ENCODE assay signal across 16 cellular contexts in the genomic region with DNA sequence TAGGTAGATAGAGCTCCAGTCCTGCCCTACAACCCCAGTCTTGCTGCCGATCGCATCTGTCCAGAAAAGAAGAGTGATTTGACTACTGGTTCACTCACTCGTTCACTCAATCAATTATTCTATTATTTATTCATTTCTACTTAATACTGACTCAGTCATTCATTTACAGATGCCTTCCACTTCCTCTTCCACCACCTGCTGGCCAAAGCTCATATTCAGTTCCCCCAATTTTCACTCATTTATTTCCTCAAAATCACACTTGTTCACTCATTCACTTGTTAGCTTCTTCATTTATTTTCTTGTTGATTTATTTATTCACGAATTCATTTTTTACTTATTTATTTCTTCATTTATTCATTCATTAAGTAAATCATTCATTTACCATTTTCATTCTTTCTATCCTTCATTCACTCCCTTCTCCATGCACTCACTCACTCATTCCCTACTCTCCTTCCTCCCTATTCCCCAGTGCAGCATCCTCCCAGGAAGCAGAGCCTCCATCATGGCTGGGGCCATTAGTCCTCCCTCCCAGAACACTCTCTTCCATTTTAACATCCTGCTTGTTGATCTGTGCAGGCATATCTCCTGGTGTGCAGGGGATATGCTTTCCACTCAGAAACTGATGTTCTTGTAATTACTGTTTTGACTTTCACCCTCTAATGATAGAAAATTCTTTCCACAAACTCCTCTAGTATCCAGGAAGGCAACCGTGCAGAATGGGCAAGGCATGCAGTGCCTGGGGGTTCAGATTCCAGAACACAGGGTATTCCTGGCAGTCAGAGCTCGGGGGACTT.
DNase-seq lines count a peak whose midpoint lies in the region; ATAC-seq, FAIRE-seq and TF ChIP-seq lines count a peak whose summit lies in the region.
"Had no signal": no experiment of that assay in that cellular context is flagged by ENCODE, and none has a peak within 500 bp of the region (broad histone marks: within the 10 kb centered on the region; RNA-seq: fewer than 3 reads in every experiment).

No MANE protein-coding gene starts in this region.

- CTCF ChIA-PET in K562 (lab: Yijun Ruan, JAX; ENCODE audit: low intra/inter-chr PET ratio) = no interaction called here

- H3K4me3 ChIP-seq in AG09309 (ENCODE audit: control insufficient read depth, low read depth, low read length) (no peak overlapping the region), K562 (no peak overlapping the region)

- intact Hi-C loops in K562 (cut with micrococcal nuclease) = no loop called here

- H3K4me2 ChIP-seq in K562 (ENCODE audit: insufficient read depth, low read length) = no peak overlapping the region

- H3K9ac ChIP-seq in K562 (ENCODE audit: insufficient read depth in 1 of 2, low read depth in 2 of 2, low read length in 2 of 2) = no peak overlapping the region
- H3K9ac ChIP-seq: parathyroid adenoma had no signal

- H4K20me1 ChIP-seq in K562 (replicated peaks; ENCODE audit: control insufficient read depth, insufficient read depth, low read length) = no peaks in the 10 kb centered on the region

- no peak for ATAC-seq in K562
- ATAC-seq: T-helper 17 cell had no signal

- in situ Hi-C loops in GM13977 (cut with MboI; ENCODE audit: low pct_unique_long_range_greater_than_20kb, low sequenced_read_pairs, unreplicated experiment) (no loop called here), K562 (cut with MboI) (no loop called here)

- H3K4me1 ChIP-seq in K562 (replicated peaks in 1 of 2; ENCODE audit: control insufficient read depth in 2 of 2, insufficient read depth in 2 of 2, low read length in 2 of 2) = no peaks in the 10 kb centered on the region
- H3K4me1 ChIP-seq: parathyroid adenoma had no signal

- TF ChIP-seq CTCF in AG09309 (IDR thresholded peaks at IDR 0.05; ENCODE audit: control insufficient read depth, insufficient read depth, low read depth, low read length, missing control alignments) = peak; percentile 16
- peak; percentile 6 for TF ChIP-seq CTCF in GM13977 (IDR thresholded peaks at IDR 0.05; ENCODE audit: extremely low read depth, insufficient read depth, missing control alignments)
- no peak for TF ChIP-seq CTCF in K562 (IDR thresholded peaks at IDR 0.05 in 2 of 3, conservative IDR thresholded peaks at IDR 0.05 in 1 of 3; ENCODE audit: insufficient read depth in 2 of 3, low read depth in 1 of 3, low read length in 3 of 3)

- H3K79me2 ChIP-seq in K562 (ENCODE audit: control insufficient read depth, insufficient read depth, low read length) = no peaks in the 10 kb centered on the region
- H3K79me2 ChIP-seq: parathyroid adenoma had no signal

- H3K9me1 ChIP-seq in K562 (ENCODE audit: control insufficient read depth, insufficient read depth, low read length) = no peaks in the 10 kb centered on the region

- H3K36me3 ChIP-seq in K562 (ENCODE audit: control insufficient read depth, insufficient read depth, low read length) = no peaks in the 10 kb centered on the region

- no peaks in the 10 kb centered on the region for H3K9me3 ChIP-seq in K562 (replicated peaks; ENCODE audit: control insufficient read depth, insufficient read depth, low read depth, low read length)

- TF ChIP-seq RAD21 in K562 (CRISPR knock-in tag; conservative IDR thresholded peaks at IDR 0.05 in 1 of 2, IDR thresholded peaks at IDR 0.05 in 1 of 2) = no peak

- no peak for TF ChIP-seq EP300 in K562 (IDR thresholded peaks at IDR 0.05; ENCODE audit: low read length)

- no peak for FAIRE-seq in K562 (lab: Jason Lieb, UNC)
- FAIRE-seq: RCC 7860 had no signal

- no TSS peak for BruUV-seq in K562 (replicated peaks; lab: Mats Ljungman, UMichigan)

- no peak overlapping the region for H3K27ac ChIP-seq in K562 (ENCODE audit: extremely low read depth, low read depth, low read length)
- H3K27ac ChIP-seq: parathyroid adenoma had no signal

- WGBS in K562 (ENCODE audit: insufficient coverage, low coverage, missing lambda C conversion rate) = 2% methylated on average over 6 of the region's 6 CpGs

- POLR2A ChIA-PET in K562 (lab: Yijun Ruan, JAX) = no interaction called here

- H2AFZ ChIP-seq in K562 (ENCODE audit: low read depth, low read length) = no peak overlapping the region
- H2AFZ ChIP-seq: parathyroid adenoma had no signal

- no peak for TF ChIP-seq POLR2A in K562 (conservative IDR thresholded peaks at IDR 0.05)

- no peaks in the 10 kb centered on the region for H3K27me3 ChIP-seq in K562 (ENCODE audit: control insufficient read depth in 2 of 2, insufficient read depth in 2 of 2, low read length in 2 of 2)

- DNase-seq in AG09309 (ENCODE audit: low read depth) = no peak
- DNase-seq in GM13977 (ENCODE audit: low spot score) = no peak
- no peak for DNase-seq in K562 (ENCODE audit: extremely low read depth in 1 of 4, low spot score in 3 of 4)
- DNase-seq in kidney tubule cell (ENCODE audit: low spot score) = peak; percentile 15
- no peak for DNase-seq in activated CD4-positive, alpha-beta T cell treated with anti-CD3 and anti-CD28 coated beads for 48 hours
- no peak for DNase-seq in activated naive CD4-positive, alpha-beta T cell treated with anti-CD3 and anti-CD28 coated beads, Interleukin-2, amount 50 U/mL, for 16 hours
- DNase-seq in iPS-NIHi7 (ENCODE audit: extremely low spot score) = no peak
- DNase-seq in NCI-H82 treated with DMSO at 0.1 percent for 48 hours (lab: John Stamatoyannopoulos, UW; ENCODE audit: unreplicated experiment) = no peak
- DNase-seq: activated CD4-positive, alpha-beta T cell treated with anti-CD3 and anti-CD28 coated beads for 1 hour; activated naive CD8-positive, alpha-beta T cell treated with anti-CD3 and anti-CD28 coated beads for 36 hours; cortex of kidney; NCI-H1417 treated with DMSO at 0.1 percent for 48 hours; NCI-H446 treated with DMSO at 0.1 percent for 48 hours; T-helper 17 cell had no signal

TF ChIP-seq in K562, 482 proteins besides CTCF, POLR2A, EP300 and RAD21:
- TF ChIP-seq SPI1 (IDR thresholded peaks at IDR 0.05; ENCODE audit: borderline replicate concordance, low read depth, low read length) (0 out of 2 replicates have a peak, but pooled peaks have one; percentile 14), RBM22 (IDR thresholded peaks at IDR 0.05; ENCODE audit: low read depth, low read length, poor library complexity, severe bottlenecking) (no peak)

Comparison
In these comparisons a context has a peak if more than half of its experiments do, and no peak if none do; other contexts are left out.
1. CTCF ChIP-seq: peak in AG09309 (single experiment) and GM13977 (single experiment); none in K562 (0 of 3).